In the genomic region with DNA sequence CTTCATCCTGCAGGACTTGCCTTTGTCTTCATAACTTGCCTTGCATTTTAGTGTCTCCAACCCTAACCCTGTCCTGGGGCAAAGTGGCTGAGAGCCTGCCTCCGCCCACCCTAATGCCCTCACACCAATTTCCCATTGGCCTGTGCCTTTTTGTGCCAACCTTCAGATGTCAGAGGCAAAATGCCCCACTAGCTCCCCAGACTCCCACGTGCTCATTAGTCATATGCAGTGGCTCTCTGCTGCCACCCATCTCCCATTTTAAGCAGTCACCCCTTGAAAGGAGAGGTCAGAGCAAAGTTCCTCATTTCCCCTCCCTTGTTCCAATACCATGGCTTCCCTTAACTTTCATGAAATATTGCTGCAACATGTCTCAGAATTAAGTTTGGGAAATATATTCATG, we compare ENCODE assay signal across 9 cellular contexts.
DNase-seq lines count a peak whose midpoint lies in the region; ATAC-seq, FAIRE-seq and TF ChIP-seq lines count a peak whose summit lies in the region.
"Had no signal": no experiment of that assay in that cellular context is flagged by ENCODE, and none has a peak within 500 bp of the region (broad histone marks: within the 10 kb centered on the region; RNA-seq: fewer than 3 reads in every experiment).

No MANE protein-coding gene starts in this region.

- H3K36me3 ChIP-seq in breast epithelium (no peaks in the 10 kb centered on the region), HepG2 (replicated peaks in 1 of 2; ENCODE audit: control insufficient read depth in 1 of 2, insufficient read depth in 2 of 2, low read length in 2 of 2) (no peaks in the 10 kb centered on the region)

- H3K4me1 ChIP-seq in breast epithelium (no peaks in the 10 kb centered on the region), HepG2 (ENCODE audit: insufficient read depth, low read length) (no peaks in the 10 kb centered on the region)

- TF ChIP-seq RAD21 in HepG2 (CRISPR knock-in tag; IDR thresholded peaks at IDR 0.05), result no peak

- POLR2A ChIA-PET in MCF 10A (lab: Yijun Ruan, JAX) (no interaction called here), HepG2 (lab: Yijun Ruan, JAX) (no interaction called here)

- no peak overlapping the region for H3K27ac ChIP-seq in breast epithelium
- H3K27ac ChIP-seq in HepG2 (ENCODE audit: extremely low read length, insufficient read depth, low read length), result no peak overlapping the region

- no peak for TF ChIP-seq CTCF in MCF 10A (IDR thresholded peaks at IDR 0.05; ENCODE audit: unreplicated experiment)
- no peak for TF ChIP-seq CTCF in breast epithelium (IDR thresholded peaks at IDR 0.05)
- peak; percentile 54 for TF ChIP-seq CTCF in HepG2 (CRISPR knock-in tag; IDR thresholded peaks at IDR 0.05)
- TF ChIP-seq CTCF in osteocyte (IDR thresholded peaks at IDR 0.05), result no peak

- ATAC-seq in HG03432 (IDR thresholded peaks at IDR 0.05; ENCODE audit: unreplicated experiment) (peak; percentile 79), HepG2 (peak; percentile 64), HG03025 (IDR thresholded peaks at IDR 0.05; ENCODE audit: low FRiP score, unreplicated experiment) (no peak)

- H3K9me3 ChIP-seq in breast epithelium (no peaks in the 10 kb centered on the region), HepG2 (ENCODE audit: low read length) (no peaks in the 10 kb centered on the region)

- DNase-seq in MCF 10A (ENCODE audit: unreplicated experiment) (peak; percentile 26), breast epithelium (ENCODE audit: low spot score in 2 of 2) (no peak), SW480 (ENCODE audit: low spot score) (peak; percentile 11), HepG2 (ENCODE audit: low spot score) (peak; percentile 3), osteocyte (ENCODE audit: extremely low spot score, unreplicated experiment) (no peak), DMS79 treated with DMSO at 0.1 percent for 48 hours (lab: John Stamatoyannopoulos, UW) (no peak)

- H3K27me3 Mint-ChIP-seq in MCF 10A (ENCODE audit: insufficient read depth, unreplicated experiment) (no peaks in the 10 kb centered on the region), osteocyte (ENCODE audit: unreplicated experiment) (no peaks in the 10 kb centered on the region)
- H3K27me3 Mint-ChIP-seq: memory B cell had no signal

- H3K9me3 Mint-ChIP-seq in MCF 10A (ENCODE audit: unreplicated experiment) (no peaks in the 10 kb centered on the region), osteocyte (ENCODE audit: unreplicated experiment) (peaks cover 16% of the 10 kb centered on the region)
- H3K9me3 Mint-ChIP-seq: memory B cell had no signal

- no peaks in the 10 kb centered on the region for H3K79me2 ChIP-seq in HepG2 (ENCODE audit: insufficient read depth, low read length)

- H3K4me1 Mint-ChIP-seq in MCF 10A (ENCODE audit: insufficient read depth, unreplicated experiment) (no peaks in the 10 kb centered on the region), osteocyte (ENCODE audit: unreplicated experiment) (no peaks in the 10 kb centered on the region)

- H3K27ac Mint-ChIP-seq in MCF 10A (ENCODE audit: low read depth, unreplicated experiment), result no peak overlapping the region
- no peak overlapping the region for H3K27ac Mint-ChIP-seq in osteocyte (ENCODE audit: unreplicated experiment)
- H3K27ac Mint-ChIP-seq: memory B cell had no signal

- no peak for FAIRE-seq in HepG2 (lab: Jason Lieb, UNC)

- in situ Hi-C loops in HepG2 (cut with HindIII; ENCODE audit: extremely low pct_ligation_motif_present, low pct_unique_long_range_greater_than_20kb), result loop anchor here (25.0 kb wide), 1 partner anchor 326 kb away; no protein-coding TSS in a partner anchor

- CTCF ChIA-PET in MCF 10A (lab: Yijun Ruan, JAX) (interaction anchor here (0.6 to 1.1 kb wide), 5 partner anchors 13 to 1377 kb away, joined by 3 to 5 read pairs (median 3); no protein-coding TSS in a partner anchor), HepG2 (lab: Yijun Ruan, JAX; ENCODE audit: low intra/inter-chr PET ratio, low total read pairs) (no interaction called here)

- TF ChIP-seq POLR2A in breast epithelium (IDR thresholded peaks at IDR 0.05) (no peak), HepG2 (IDR thresholded peaks at IDR 0.05; ENCODE audit: insufficient read depth in 1 of 2, low read depth in 2 of 2, low read length in 2 of 2) (no peak)

- H3K4me3 Mint-ChIP-seq in MCF 10A (ENCODE audit: unreplicated experiment) (no peak overlapping the region), osteocyte (ENCODE audit: unreplicated experiment) (no peak overlapping the region)
- H3K4me3 Mint-ChIP-seq: memory B cell had no signal

- 17% methylated on average over 1 of the region's 2 CpGs for WGBS in HepG2 (ENCODE audit: low lambda C conversion rate)

- no peak overlapping the region for H2AFZ ChIP-seq in HepG2 (ENCODE audit: low read length)

- H3K36me3 Mint-ChIP-seq in MCF 10A (ENCODE audit: insufficient read depth, unreplicated experiment) (no peaks in the 10 kb centered on the region), osteocyte (ENCODE audit: unreplicated experiment) (no peaks in the 10 kb centered on the region)
- H3K36me3 Mint-ChIP-seq: memory B cell had no signal

- intact Hi-C loops in MCF 10A (cut with micrococcal nuclease) (loop anchor here (1.0 kb wide), 1 partner anchor 335 kb away; no protein-coding TSS in a partner anchor), breast epithelium (cut with DNase I; ENCODE audit: low total_unique reads) (no loop called here), HepG2 (cut with micrococcal nuclease; ENCODE audit: unreplicated experiment) (no loop called here)

- no peak overlapping the region for H3K4me2 ChIP-seq in HepG2 (ENCODE audit: low read depth, low read length)

- no peak overlapping the region for H3K9ac ChIP-seq in HepG2 (ENCODE audit: insufficient read depth, low read depth, low read length)

- H3K4me3 ChIP-seq in breast epithelium (no peak overlapping the region), HepG2 (replicated peaks in 1 of 3; ENCODE audit: insufficient read depth in 1 of 3, low read depth in 2 of 3, low read length in 3 of 3) (no peak overlapping the region)

- TF ChIP-seq EP300 in HepG2 (IDR thresholded peaks at IDR 0.05; ENCODE audit: low read depth in 2 of 2, low read length in 2 of 2) (no peak), HepG2 (CRISPR knock-in tag; IDR thresholded peaks at IDR 0.05; ENCODE audit: borderline replicate concordance) (no peak)

- no peaks in the 10 kb centered on the region for H4K20me1 ChIP-seq in HepG2 (ENCODE audit: insufficient read depth, low read length)

- H3K27me3 ChIP-seq in breast epithelium, result no peaks in the 10 kb centered on the region
- H3K27me3 ChIP-seq in HepG2 (ENCODE audit: control insufficient read depth in 1 of 2, insufficient read depth in 2 of 2, low read length in 2 of 2), result no peaks in the 10 kb centered on the region

- BruUV-seq in MCF 10A (replicated peaks; lab: Mats Ljungman, UMichigan), result no TSS peak
- no TSS peak for BruUV-seq in HepG2 (replicated peaks; lab: Mats Ljungman, UMichigan)

TF ChIP-seq in HepG2, 621 proteins besides CTCF, POLR2A, EP300 and RAD21:
- TF ChIP-seq FOSL2 (CRISPR knock-in tag; IDR thresholded peaks at IDR 0.05) (peak; percentile 31), STAG1 (CRISPR knock-in tag; IDR thresholded peaks at IDR 0.05) (peak; percentile 38), KMT2B (CRISPR knock-in tag; IDR thresholded peaks at IDR 0.05) (no peak)
- TF ChIP-seq, protein P1, sequence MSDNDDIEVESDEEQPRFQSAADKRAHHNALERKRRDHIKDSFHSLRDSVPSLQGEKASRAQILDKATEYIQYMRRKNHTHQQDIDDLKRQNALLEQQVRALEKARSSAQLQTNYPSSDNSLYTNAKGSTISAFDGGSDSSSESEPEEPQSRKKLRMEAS (IDR thresholded peaks at IDR 0.05), result 0 out of 2 replicates have a peak, but pooled peaks have one; percentile 33

Comparison
In these comparisons a context has a peak if more than half of its experiments do, and no peak if none do; other contexts are left out.
1. DNase-seq: peak in MCF 10A (single experiment), SW480 (single experiment) and HepG2 (single experiment); none in breast epithelium (0 of 2), osteocyte (single experiment) and DMS79 treated with DMSO at 0.1 percent for 48 hours (single experiment).